In the genomic region with DNA sequence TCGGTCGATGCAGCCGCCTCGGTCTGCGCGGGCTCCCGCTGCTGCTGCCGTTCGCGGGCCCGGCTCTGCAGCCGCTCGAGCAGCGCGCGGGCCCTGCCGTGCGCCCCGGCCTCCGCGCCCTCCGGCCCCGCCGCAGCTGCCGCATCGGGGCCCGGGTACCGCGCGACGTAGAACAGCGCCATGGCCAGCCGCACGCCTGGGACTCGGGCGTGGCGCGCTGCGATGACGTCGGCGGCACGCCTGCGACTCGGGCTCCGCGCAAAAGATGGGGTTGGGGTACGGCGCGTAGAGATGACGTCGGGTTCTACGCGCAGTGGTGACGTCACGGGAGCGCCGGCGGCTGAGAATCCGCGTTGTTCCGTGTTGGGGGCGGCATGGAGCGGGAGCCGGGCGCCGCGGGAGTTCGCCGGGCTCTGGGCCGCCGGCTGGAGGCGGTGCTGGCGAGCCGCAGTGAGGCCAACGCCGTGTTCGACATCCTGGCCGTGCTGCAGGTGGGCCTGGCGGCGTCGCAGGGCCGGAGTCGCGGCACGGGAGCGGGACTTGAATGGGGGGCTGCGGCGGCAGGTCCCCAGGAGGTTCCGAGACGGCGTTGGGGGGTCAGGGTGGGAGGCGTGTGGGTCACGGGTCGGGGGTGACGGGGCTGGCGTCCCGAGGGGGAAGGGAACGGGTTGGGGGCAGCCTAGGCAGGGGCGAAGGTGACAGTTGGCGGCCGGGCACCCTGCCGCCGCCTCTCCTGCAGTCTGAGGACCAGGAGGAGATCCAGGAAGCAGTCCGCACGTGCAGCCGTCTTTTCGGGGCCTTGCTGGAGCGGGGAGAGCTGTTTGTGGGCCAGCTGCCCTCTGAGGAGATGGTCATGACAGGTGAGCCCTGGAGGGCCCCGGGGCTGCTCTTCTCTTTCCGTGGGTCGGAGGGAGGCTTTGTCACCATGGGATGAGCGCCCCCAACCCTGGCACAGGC, we compare ENCODE assay signal across 1 cellular context.
A peak's percentile ranks its signal among the peaks of the same experiment; 100 is the strongest.
TF ChIP-seq lines count a peak whose summit lies in the region.

A gene with protein sequence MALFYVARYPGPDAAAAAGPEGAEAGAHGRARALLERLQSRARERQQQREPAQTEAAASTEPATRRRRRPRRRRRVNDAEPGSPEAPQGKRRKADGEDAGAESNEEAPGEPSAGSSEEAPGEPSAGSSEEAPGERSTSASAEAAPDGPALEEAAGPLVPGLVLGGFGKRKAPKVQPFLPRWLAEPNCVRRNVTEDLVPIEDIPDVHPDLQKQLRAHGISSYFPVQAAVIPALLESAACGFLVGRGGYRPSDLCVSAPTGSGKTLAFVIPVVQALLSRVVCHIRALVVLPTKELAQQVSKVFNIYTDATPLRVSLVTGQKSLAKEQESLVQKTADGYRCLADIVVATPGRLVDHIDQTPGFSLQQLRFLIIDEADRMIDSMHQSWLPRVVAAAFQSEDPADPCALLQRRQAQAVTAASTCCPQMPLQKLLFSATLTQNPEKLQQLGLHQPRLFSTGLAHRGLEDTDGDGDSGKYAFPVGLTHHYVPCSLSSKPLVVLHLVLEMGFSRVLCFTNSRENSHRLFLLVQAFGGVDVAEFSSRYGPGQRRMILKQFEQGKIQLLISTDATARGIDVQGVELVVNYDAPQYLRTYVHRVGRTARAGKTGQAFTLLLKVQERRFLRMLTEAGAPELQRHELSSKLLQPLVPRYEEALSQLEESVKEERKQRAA (minus strand): TSS at position 205 of the 957 bp plus-strand sequence. CDS start 23 bp downstream, at position 182.
TSS of gene NOC4L (plus strand) at position 343 of the 957 bp plus-strand sequence. CDS start at position 375, 32 bp downstream.

TF ChIP-seq in HepG2, 621 proteins besides CTCF, POLR2A, EP300 and RAD21 (continued from another document and continues in another):
- no peak for TF ChIP-seq ZSCAN29 (CRISPR knock-in tag; conservative IDR thresholded peaks at IDR 0.05)
- TF ChIP-seq MEIS1 (CRISPR knock-in tag; IDR thresholded peaks at IDR 0.05; ENCODE audit: borderline replicate concordance): peak; percentile 70
- TF ChIP-seq ZBTB42 (CRISPR knock-in tag; IDR thresholded peaks at IDR 0.05): no peak
- peak; percentile 70 for TF ChIP-seq FOSL2 (CRISPR knock-in tag; IDR thresholded peaks at IDR 0.05)
- TF ChIP-seq FOXO1 (CRISPR knock-in tag; IDR thresholded peaks at IDR 0.05): peak; percentile 88
- TF ChIP-seq MBNL3 (CRISPR knock-in tag; conservative IDR thresholded peaks at IDR 0.05): no peak
- no peak for TF ChIP-seq ZEB1 (IDR thresholded peaks at IDR 0.05; ENCODE audit: insufficient replicate concordance, low read depth)
- TF ChIP-seq ESRRA (CRISPR knock-in tag; IDR thresholded peaks at IDR 0.05; ENCODE audit: low read depth): peak; percentile 64; the same call in 1 of the 2 replicates
- TF ChIP-seq PRDM4 (CRISPR knock-in tag; IDR thresholded peaks at IDR 0.05; ENCODE audit: borderline replicate concordance): no peak
- no peak for TF ChIP-seq ZNF235 (CRISPR knock-in tag; IDR thresholded peaks at IDR 0.05; ENCODE audit: borderline replicate concordance)
- TF ChIP-seq ZNF746 (CRISPR knock-in tag; IDR thresholded peaks at IDR 0.05): no peak
- no peak for TF ChIP-seq KLF9 (CRISPR knock-in tag; IDR thresholded peaks at IDR 0.05; ENCODE audit: low read depth)
- TF ChIP-seq, protein P1, sequence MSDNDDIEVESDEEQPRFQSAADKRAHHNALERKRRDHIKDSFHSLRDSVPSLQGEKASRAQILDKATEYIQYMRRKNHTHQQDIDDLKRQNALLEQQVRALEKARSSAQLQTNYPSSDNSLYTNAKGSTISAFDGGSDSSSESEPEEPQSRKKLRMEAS (IDR thresholded peaks at IDR 0.05): peak; percentile 96
- TF ChIP-seq, protein P2, sequence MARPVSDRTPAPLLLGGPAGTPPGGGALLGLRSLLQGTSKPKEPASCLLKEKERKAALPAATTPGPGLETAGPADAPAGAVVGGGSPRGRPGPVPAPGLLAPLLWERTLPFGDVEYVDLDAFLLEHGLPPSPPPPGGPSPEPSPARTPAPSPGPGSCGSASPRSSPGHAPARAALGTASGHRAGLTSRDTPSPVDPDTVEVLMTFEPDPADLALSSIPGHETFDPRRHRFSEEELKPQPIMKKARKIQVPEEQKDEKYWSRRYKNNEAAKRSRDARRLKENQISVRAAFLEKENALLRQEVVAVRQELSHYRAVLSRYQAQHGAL (CRISPR knock-in tag; IDR thresholded peaks at IDR 0.05; ENCODE audit: not compliant biosample characterization): no peak
- no peak for TF ChIP-seq MLXIP (CRISPR knock-in tag; IDR thresholded peaks at IDR 0.05; ENCODE audit: borderline replicate concordance)
- peak; percentile 89 for TF ChIP-seq RBFOX2 (IDR thresholded peaks at IDR 0.05; ENCODE audit: low read depth, low read length)
- TF ChIP-seq ZNF44 (CRISPR knock-in tag; IDR thresholded peaks at IDR 0.05): peak; percentile 90; the same call in 1 of the 2 replicates
- TF ChIP-seq SNAPC2 (CRISPR knock-in tag; IDR thresholded peaks at IDR 0.05): no peak
- no peak for TF ChIP-seq AFF4 (CRISPR knock-in tag; IDR thresholded peaks at IDR 0.05)
- TF ChIP-seq PITX1 (CRISPR knock-in tag; IDR thresholded peaks at IDR 0.05): peak; percentile 55; the same call in 1 of the 2 replicates
- peak; percentile 52; the same call in 1 of the 2 replicates for TF ChIP-seq REL (CRISPR knock-in tag; conservative IDR thresholded peaks at IDR 0.05)
- TF ChIP-seq HES4 (CRISPR knock-in tag; IDR thresholded peaks at IDR 0.05; ENCODE audit: borderline replicate concordance): 0 out of 2 replicates have a peak, but pooled peaks have one; percentile 23
- TF ChIP-seq ZNF383 (CRISPR knock-in tag; IDR thresholded peaks at IDR 0.05; ENCODE audit: borderline replicate concordance): no peak
- TF ChIP-seq STAT6 (CRISPR knock-in tag; IDR thresholded peaks at IDR 0.05; ENCODE audit: borderline replicate concordance): no peak
